In the genomic region with DNA sequence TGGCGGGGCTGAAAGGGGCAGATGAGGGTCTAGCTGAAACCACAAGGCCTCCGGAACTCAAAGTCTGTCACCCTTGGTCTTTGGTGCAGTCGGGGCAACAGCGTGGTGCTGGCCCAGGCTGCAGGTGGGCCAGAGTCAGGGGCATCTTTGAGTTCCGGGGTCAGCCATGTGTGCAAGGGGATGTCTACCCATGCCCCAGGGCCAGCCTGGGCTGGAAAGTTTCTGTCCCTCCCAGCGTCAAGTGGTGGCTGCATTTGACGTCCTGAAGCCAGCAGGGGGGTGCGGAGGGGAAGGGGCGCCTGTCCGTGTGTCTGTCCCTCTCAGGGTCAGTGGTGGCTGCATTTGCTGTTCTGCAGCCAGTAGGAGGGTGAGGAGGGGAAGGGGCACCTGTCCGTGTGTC, we compare ENCODE assay signal across 1 cellular context.
A peak's percentile ranks its signal among the peaks of the same experiment; 100 is the strongest.
TF ChIP-seq lines count a peak whose summit lies in the region.

No MANE protein-coding gene starts in this region.

TF ChIP-seq in HepG2, 621 proteins besides CTCF, POLR2A, EP300 and RAD21:
- TF ChIP-seq, protein P1, sequence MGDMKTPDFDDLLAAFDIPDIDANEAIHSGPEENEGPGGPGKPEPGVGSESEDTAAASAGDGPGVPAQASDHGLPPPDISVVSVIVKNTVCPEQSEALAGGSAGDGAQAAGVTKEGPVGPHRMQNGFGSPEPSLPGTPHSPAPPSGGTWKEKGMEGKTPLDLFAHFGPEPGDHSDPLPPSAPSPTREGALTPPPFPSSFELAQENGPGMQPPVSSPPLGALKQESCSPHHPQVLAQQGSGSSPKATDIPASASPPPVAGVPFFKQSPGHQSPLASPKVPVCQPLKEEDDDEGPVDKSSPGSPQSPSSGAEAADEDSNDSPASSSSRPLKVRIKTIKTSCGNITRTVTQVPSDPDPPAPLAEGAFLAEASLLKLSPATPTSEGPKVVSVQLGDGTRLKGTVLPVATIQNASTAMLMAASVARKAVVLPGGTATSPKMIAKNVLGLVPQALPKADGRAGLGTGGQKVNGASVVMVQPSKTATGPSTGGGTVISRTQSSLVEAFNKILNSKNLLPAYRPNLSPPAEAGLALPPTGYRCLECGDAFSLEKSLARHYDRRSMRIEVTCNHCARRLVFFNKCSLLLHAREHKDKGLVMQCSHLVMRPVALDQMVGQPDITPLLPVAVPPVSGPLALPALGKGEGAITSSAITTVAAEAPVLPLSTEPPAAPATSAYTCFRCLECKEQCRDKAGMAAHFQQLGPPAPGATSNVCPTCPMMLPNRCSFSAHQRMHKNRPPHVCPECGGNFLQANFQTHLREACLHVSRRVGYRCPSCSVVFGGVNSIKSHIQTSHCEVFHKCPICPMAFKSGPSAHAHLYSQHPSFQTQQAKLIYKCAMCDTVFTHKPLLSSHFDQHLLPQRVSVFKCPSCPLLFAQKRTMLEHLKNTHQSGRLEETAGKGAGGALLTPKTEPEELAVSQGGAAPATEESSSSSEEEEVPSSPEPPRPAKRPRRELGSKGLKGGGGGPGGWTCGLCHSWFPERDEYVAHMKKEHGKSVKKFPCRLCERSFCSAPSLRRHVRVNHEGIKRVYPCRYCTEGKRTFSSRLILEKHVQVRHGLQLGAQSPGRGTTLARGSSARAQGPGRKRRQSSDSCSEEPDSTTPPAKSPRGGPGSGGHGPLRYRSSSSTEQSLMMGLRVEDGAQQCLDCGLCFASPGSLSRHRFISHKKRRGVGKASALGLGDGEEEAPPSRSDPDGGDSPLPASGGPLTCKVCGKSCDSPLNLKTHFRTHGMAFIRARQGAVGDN (CRISPR knock-in tag; IDR thresholded peaks at IDR 0.05) = peak; percentile 50
- peak; percentile 8; the same call in 1 of the 2 replicates for TF ChIP-seq KDM5B (CRISPR knock-in tag; IDR thresholded peaks at IDR 0.05; ENCODE audit: borderline replicate concordance)
- peak; percentile 6; the same call in 1 of the 2 replicates for TF ChIP-seq NRL (CRISPR knock-in tag; IDR thresholded peaks at IDR 0.05; ENCODE audit: borderline replicate concordance)
- TF ChIP-seq HNF4G (IDR thresholded peaks at IDR 0.05; ENCODE audit: borderline replicate concordance, low read depth, low read length) = no peak
- TF ChIP-seq HNF4G (CRISPR knock-in tag; IDR thresholded peaks at IDR 0.05; ENCODE audit: borderline replicate concordance, low read depth) = no peak
- TF ChIP-seq HNRNPL (IDR thresholded peaks at IDR 0.05; ENCODE audit: low read depth, low read length) = 0 out of 2 replicates have a peak, but pooled peaks have one; percentile 11
- TF ChIP-seq MXD1 (CRISPR knock-in tag; IDR thresholded peaks at IDR 0.05) = 0 out of 2 replicates have a peak, but pooled peaks have one; percentile 27
- 0 out of 2 replicates have a peak, but pooled peaks have one; percentile 9 for TF ChIP-seq PAX8 (CRISPR knock-in tag; IDR thresholded peaks at IDR 0.05; ENCODE audit: borderline replicate concordance)
- 0 out of 2 replicates have a peak, but pooled peaks have one; percentile 19 for TF ChIP-seq ZNF414 (CRISPR knock-in tag; IDR thresholded peaks at IDR 0.05)
- peak; percentile 25; the same call in 1 of the 2 replicates for TF ChIP-seq SP4 (CRISPR knock-in tag; IDR thresholded peaks at IDR 0.05)
- TF ChIP-seq, protein P2, sequence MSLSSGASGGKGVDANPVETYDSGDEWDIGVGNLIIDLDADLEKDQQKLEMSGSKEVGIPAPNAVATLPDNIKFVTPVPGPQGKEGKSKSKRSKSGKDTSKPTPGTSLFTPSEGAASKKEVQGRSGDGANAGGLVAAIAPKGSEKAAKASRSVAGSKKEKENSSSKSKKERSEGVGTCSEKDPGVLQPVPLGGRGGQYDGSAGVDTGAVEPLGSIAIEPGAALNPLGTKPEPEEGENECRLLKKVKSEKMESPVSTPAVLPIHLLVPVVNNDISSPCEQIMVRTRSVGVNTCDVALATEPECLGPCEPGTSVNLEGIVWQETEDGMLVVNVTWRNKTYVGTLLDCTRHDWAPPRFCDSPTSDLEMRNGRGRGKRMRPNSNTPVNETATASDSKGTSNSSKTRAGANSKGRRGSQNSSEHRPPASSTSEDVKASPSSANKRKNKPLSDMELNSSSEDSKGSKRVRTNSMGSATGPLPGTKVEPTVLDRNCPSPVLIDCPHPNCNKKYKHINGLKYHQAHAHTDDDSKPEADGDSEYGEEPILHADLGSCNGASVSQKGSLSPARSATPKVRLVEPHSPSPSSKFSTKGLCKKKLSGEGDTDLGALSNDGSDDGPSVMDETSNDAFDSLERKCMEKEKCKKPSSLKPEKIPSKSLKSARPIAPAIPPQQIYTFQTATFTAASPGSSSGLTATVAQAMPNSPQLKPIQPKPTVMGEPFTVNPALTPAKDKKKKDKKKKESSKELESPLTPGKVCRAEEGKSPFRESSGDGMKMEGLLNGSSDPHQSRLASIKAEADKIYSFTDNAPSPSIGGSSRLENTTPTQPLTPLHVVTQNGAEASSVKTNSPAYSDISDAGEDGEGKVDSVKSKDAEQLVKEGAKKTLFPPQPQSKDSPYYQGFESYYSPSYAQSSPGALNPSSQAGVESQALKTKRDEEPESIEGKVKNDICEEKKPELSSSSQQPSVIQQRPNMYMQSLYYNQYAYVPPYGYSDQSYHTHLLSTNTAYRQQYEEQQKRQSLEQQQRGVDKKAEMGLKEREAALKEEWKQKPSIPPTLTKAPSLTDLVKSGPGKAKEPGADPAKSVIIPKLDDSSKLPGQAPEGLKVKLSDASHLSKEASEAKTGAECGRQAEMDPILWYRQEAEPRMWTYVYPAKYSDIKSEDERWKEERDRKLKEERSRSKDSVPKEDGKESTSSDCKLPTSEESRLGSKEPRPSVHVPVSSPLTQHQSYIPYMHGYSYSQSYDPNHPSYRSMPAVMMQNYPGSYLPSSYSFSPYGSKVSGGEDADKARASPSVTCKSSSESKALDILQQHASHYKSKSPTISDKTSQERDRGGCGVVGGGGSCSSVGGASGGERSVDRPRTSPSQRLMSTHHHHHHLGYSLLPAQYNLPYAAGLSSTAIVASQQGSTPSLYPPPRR (CRISPR knock-in tag; IDR thresholded peaks at IDR 0.05; ENCODE audit: borderline replicate concordance) = 0 out of 2 replicates have a peak, but pooled peaks have one; percentile 21
- no peak for TF ChIP-seq ZNF883 (CRISPR knock-in tag; IDR thresholded peaks at IDR 0.05; ENCODE audit: not compliant biosample characterization)
- TF ChIP-seq, protein P3, sequence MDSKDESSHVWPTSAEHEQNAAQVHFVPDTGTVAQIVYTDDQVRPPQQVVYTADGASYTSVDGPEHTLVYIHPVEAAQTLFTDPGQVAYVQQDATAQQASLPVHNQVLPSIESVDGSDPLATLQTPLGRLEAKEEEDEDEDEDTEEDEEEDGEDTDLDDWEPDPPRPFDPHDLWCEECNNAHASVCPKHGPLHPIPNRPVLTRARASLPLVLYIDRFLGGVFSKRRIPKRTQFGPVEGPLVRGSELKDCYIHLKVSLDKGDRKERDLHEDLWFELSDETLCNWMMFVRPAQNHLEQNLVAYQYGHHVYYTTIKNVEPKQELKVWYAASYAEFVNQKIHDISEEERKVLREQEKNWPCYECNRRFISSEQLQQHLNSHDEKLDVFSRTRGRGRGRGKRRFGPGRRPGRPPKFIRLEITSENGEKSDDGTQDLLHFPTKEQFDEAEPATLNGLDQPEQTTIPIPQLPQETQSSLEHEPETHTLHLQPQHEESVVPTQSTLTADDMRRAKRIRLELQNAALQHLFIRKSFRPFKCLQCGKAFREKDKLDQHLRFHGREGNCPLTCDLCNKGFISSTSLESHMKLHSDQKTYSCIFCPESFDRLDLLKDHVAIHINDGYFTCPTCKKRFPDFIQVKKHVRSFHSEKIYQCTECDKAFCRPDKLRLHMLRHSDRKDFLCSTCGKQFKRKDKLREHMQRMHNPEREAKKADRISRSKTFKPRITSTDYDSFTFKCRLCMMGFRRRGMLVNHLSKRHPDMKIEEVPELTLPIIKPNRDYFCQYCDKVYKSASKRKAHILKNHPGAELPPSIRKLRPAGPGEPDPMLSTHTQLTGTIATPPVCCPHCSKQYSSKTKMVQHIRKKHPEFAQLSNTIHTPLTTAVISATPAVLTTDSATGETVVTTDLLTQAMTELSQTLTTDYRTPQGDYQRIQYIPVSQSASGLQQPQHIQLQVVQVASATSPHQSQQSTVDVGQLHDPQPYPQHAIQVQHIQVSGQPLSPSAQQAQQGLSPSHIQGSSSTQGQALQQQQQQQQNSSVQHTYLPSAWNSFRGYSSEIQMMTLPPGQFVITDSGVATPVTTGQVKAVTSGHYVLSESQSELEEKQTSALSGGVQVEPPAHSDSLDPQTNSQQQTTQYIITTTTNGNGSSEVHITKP (CRISPR knock-in tag; IDR thresholded peaks at IDR 0.05; ENCODE audit: low read depth) = 0 out of 2 replicates have a peak, but pooled peaks have one; percentile 54
- 0 out of 2 replicates have a peak, but pooled peaks have one; percentile 19 for TF ChIP-seq ZNF788 (CRISPR knock-in tag; IDR thresholded peaks at IDR 0.05; ENCODE audit: borderline replicate concordance)
- TF ChIP-seq CBX2 (IDR thresholded peaks at IDR 0.05; ENCODE audit: low read depth, low read length) = no peak
- TF ChIP-seq CBX2 (CRISPR knock-in tag; IDR thresholded peaks at IDR 0.05; ENCODE audit: low read depth) = no peak
- TF ChIP-seq AGO2 (optimal IDR thresholded peaks at IDR 0.05; ENCODE audit: low read depth, low read length) = peak; percentile 37
- TF ChIP-seq, protein P4, sequence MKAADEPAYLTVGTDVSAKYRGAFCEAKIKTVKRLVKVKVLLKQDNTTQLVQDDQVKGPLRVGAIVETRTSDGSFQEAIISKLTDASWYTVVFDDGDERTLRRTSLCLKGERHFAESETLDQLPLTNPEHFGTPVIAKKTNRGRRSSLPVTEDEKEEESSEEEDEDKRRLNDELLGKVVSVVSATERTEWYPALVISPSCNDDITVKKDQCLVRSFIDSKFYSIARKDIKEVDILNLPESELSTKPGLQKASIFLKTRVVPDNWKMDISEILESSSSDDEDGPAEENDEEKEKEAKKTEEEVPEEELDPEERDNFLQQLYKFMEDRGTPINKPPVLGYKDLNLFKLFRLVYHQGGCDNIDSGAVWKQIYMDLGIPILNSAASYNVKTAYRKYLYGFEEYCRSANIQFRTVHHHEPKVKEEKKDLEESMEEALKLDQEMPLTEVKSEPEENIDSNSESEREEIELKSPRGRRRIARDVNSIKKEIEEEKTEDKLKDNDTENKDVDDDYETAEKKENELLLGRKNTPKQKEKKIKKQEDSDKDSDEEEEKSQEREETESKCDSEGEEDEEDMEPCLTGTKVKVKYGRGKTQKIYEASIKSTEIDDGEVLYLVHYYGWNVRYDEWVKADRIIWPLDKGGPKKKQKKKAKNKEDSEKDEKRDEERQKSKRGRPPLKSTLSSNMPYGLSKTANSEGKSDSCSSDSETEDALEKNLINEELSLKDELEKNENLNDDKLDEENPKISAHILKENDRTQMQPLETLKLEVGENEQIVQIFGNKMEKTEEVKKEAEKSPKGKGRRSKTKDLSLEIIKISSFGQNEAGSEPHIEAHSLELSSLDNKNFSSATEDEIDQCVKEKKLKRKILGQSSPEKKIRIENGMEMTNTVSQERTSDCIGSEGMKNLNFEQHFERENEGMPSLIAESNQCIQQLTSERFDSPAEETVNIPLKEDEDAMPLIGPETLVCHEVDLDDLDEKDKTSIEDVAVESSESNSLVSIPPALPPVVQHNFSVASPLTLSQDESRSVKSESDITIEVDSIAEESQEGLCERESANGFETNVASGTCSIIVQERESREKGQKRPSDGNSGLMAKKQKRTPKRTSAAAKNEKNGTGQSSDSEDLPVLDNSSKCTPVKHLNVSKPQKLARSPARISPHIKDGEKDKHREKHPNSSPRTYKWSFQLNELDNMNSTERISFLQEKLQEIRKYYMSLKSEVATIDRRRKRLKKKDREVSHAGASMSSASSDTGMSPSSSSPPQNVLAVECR (CRISPR knock-in tag; IDR thresholded peaks at IDR 0.05; ENCODE audit: borderline replicate concordance) = 0 out of 2 replicates have a peak, but pooled peaks have one; percentile 4
